1 cellular context compared by ENCODE assay signal in the genomic region with DNA sequence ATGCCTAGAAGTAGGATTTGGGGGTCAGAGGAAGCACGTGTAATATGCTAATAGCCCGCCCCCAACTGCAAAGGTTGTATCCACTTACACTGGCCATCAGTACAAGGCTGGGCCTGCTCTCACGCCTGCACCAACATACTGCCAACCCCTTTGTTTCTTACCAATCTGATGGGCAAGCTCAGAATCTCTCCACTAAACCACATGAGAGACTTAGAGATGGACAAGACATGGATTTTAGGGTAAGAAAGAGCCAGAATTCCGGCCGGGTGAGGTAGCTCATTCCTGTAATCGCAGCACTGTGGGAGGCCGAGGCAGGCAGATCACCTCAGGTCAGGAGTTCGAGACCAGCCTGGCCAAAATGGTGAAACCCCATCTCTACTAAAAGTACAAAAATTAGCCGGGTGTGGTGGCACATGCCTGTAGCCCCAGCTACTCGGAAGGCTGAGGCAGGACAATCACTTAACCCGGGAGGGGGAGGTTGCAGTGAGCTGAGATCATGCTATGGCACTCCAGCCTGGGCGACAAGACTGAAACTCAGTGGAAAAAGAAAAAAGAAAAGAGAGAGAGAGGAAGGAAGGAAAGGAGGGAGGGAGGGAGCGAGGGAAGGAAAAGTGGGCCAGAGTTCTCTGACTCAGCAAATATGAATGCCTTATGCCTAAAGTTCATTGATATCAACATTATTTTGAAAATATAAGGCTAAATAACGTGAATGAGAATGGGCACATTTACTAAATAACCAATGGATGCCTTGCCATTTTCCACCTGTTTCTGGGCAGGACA.
TF ChIP-seq lines count a peak whose summit lies in the region.

No MANE protein-coding gene starts in this region.

TF ChIP-seq in endothelial cell of umbilical vein, 7 proteins besides CTCF, POLR2A, EP300 and RAD21 (continued from another document):
- TF ChIP-seq GATA2 (IDR thresholded peaks at IDR 0.05; ENCODE audit: insufficient read depth, insufficient read length, low read depth, low read length) (no peak), EZH2 (IDR thresholded peaks at IDR 0.05; ENCODE audit: borderline replicate concordance, low read depth, low read length, severe bottlenecking) (no peak), JUN (IDR thresholded peaks at IDR 0.05; ENCODE audit: borderline replicate concordance, insufficient read depth, insufficient read length, low read depth) (no peak)
- TF ChIP-seq, protein P1, sequence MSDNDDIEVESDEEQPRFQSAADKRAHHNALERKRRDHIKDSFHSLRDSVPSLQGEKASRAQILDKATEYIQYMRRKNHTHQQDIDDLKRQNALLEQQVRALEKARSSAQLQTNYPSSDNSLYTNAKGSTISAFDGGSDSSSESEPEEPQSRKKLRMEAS (IDR thresholded peaks at IDR 0.05; ENCODE audit: insufficient read depth, insufficient read length): no peak
